8 cellular contexts compared by ENCODE assay signal in genomic region chr12:4910502-4911315, GRCh38. TPM values are rescaled to one million over a fixed set of nuclear protein-coding genes. Genes with fewer than 3 reads are reported as not detected.
A peak's percentile ranks its signal among the peaks of the same experiment; 100 is the strongest.
DNase-seq lines count a peak whose midpoint lies in the region; ATAC-seq and TF ChIP-seq lines count a peak whose summit lies in the region.

No MANE protein-coding gene starts in this region.

- H3K27ac Mint-ChIP-seq in effector memory CD8-positive, alpha-beta T cell = no peak overlapping the region
- H3K27ac Mint-ChIP-seq in neural progenitor cell = no peak overlapping the region

- no peaks in the 10 kb centered on the region for H3K9me3 Mint-ChIP-seq in effector memory CD8-positive, alpha-beta T cell
- peaks cover 15% of the 10 kb centered on the region for H3K9me3 Mint-ChIP-seq in neural progenitor cell

- H3K27ac ChIP-seq in HUES6 (ENCODE audit: low read depth, low read length) (no peak overlapping the region), neural progenitor cell (no peak overlapping the region)

- TF ChIP-seq CTCF in neural progenitor cell (IDR thresholded peaks at IDR 0.05) = no peak

- peaks cover 5% of the 10 kb centered on the region; the same call in 1 of the 2 replicates for H3K9me3 ChIP-seq in HUES6 (ENCODE audit: control insufficient read depth, insufficient read depth, low read depth, low read length)
- H3K9me3 ChIP-seq in neural progenitor cell (ENCODE audit: low read depth) = no peaks in the 10 kb centered on the region

- H3K4me3 ChIP-seq in HUES6 (ENCODE audit: low read depth, low read length) (peak overlapping the region; percentile 65), neural progenitor cell (peak overlapping the region; percentile 62)

- H3K4me3 Mint-ChIP-seq in effector memory CD8-positive, alpha-beta T cell = peak overlapping the region; percentile 73 to 81
- H3K4me3 Mint-ChIP-seq in neural progenitor cell = peak overlapping the region; percentile 95

- H3F3A ChIP-seq in neural progenitor cell (ENCODE audit: low read depth) = peaks cover 19% of the 10 kb centered on the region

- H3K36me3 Mint-ChIP-seq in effector memory CD8-positive, alpha-beta T cell (ENCODE audit: insufficient read depth) = no peaks in the 10 kb centered on the region
- H3K36me3 Mint-ChIP-seq in neural progenitor cell = peaks cover 8% of the 10 kb centered on the region

- H3K27me3 ChIP-seq in HUES6 (ENCODE audit: control insufficient read depth, insufficient read depth, low read length) = peaks cover 99% of the 10 kb centered on the region
- peaks cover 93% of the 10 kb centered on the region for H3K27me3 ChIP-seq in neural progenitor cell

- H4K20me1 ChIP-seq in neural progenitor cell (ENCODE audit: low read depth) = no peaks in the 10 kb centered on the region

- H3K4me1 Mint-ChIP-seq in effector memory CD8-positive, alpha-beta T cell (ENCODE audit: low read depth in 2 of 2) = peaks cover 0 to 10% of the 10 kb centered on the region in 2 donors
- H3K4me1 Mint-ChIP-seq in neural progenitor cell = peaks cover 25% of the 10 kb centered on the region

- peaks cover 18 to 35% of the 10 kb centered on the region in 2 donors for H3K27me3 Mint-ChIP-seq in effector memory CD8-positive, alpha-beta T cell
- H3K27me3 Mint-ChIP-seq in neural progenitor cell (ENCODE audit: insufficient read depth, low read depth) = peaks cover 32% of the 10 kb centered on the region

- peak overlapping the region; percentile 97 for H2AFZ ChIP-seq in neural progenitor cell (replicated peaks)

- peak; percentile 59 for ATAC-seq in effector memory CD8-positive, alpha-beta T cell (replicated peaks)

- H3K36me3 ChIP-seq in HUES6 (ENCODE audit: control insufficient read depth, insufficient read depth, low read length) (no peaks in the 10 kb centered on the region), neural progenitor cell (no peaks in the 10 kb centered on the region)

- H3K4me1 ChIP-seq in HUES6 (ENCODE audit: control insufficient read depth, insufficient read depth, low read length) (peaks cover 11% of the 10 kb centered on the region), neural progenitor cell (peaks cover 34% of the 10 kb centered on the region)

- DNase-seq in D341Med (ENCODE audit: low spot score) (peak; percentile 36), neural progenitor cell (ENCODE audit: low spot score) (peak; percentile 20), inferior parietal cortex (ENCODE audit: extremely low spot score) (no peak), glomerular visceral epithelial cell (ENCODE audit: extremely low spot score) (no peak), SHP77 treated with DMSO at 0.1 percent for 48 hours (lab: John Stamatoyannopoulos, UW) (no peak), NCI-H2171 treated with DMSO at 0.1 percent for 48 hours (lab: John Stamatoyannopoulos, UW) (no peak)
- no peak for DNase-seq in effector memory CD8-positive, alpha-beta T cell

- no peak overlapping the region for H3K9ac ChIP-seq in HUES6 (ENCODE audit: low read length)
- no peak overlapping the region for H3K9ac ChIP-seq in neural progenitor cell

- peak overlapping the region; percentile 89 for H3K4me2 ChIP-seq in neural progenitor cell

- no peaks in the 10 kb centered on the region for H3K79me2 ChIP-seq in neural progenitor cell (ENCODE audit: low read depth)

RNA-seq across cellular contexts. Expression of gene KCNA1, which starts 1.0 kb away (rescaled TPM):
- total RNA-seq in neural progenitor cell (ENCODE audit: low replicate concordance) = 1.4 and 3.1 TPM in 2 replicates

Comparison
In these comparisons a context has a peak if more than half of its experiments do, and no peak if none do; other contexts are left out.
1. DNase-seq: peak in D341Med (single experiment) and neural progenitor cell (single experiment); none in effector memory CD8-positive, alpha-beta T cell (0 of 3), inferior parietal cortex (single experiment), glomerular visceral epithelial cell (single experiment), SHP77 treated with DMSO at 0.1 percent for 48 hours (single experiment) and NCI-H2171 treated with DMSO at 0.1 percent for 48 hours (single experiment).